In the genomic region with DNA sequence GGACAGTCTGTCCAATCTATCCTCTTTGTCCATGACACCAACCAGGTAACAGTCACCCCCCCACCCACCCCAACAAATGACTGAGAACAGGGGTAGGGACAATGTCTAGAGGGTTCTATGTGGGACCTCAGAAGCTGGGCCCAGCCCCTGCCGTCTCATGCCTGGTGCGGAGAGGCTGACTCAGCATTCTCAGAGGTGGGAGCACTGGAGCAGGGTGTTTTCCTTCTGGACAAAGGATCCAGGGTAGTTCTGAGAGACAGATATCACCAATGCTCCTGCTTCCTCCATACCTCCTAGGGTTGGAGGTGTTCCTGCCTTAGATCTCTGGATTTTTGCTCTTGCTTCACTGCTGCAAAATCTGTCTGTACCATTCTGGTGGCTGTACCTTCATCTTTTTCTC, we compare ENCODE assay signal across 31 cellular contexts.
"Had no signal": no experiment of that assay in that cellular context is flagged by ENCODE, and none has a peak within 500 bp of the region (broad histone marks: within the 10 kb centered on the region; RNA-seq: fewer than 3 reads in every experiment).

No MANE protein-coding gene starts in this region.

- H3K4me3 Mint-ChIP-seq: activated CD8-positive, alpha-beta T cell treated with anti-CD3 and anti-CD28 coated beads for 36 hours; activated naive CD4-positive, alpha-beta T cell treated with anti-CD3 and anti-CD28 coated beads, Interleukin-2, amount 50 U/mL, for 24 hours; natural killer cell treated with Interleukin-12 subunit alpha and Interleukin-12 subunit beta and Interleukin-15 and Interleukin-18, amount 100 ng/mL, for 72 hours; T-cell had no signal

- FAIRE-seq: endometrium, frontal cortex, islet of Langerhans, small intestine had no signal

- H3K27me3 Mint-ChIP-seq: activated CD8-positive, alpha-beta T cell treated with anti-CD3 and anti-CD28 coated beads for 36 hours; activated naive CD4-positive, alpha-beta T cell treated with anti-CD3 and anti-CD28 coated beads, Interleukin-2, amount 50 U/mL, for 24 hours; natural killer cell treated with Interleukin-12 subunit alpha and Interleukin-12 subunit beta and Interleukin-15 and Interleukin-18, amount 100 ng/mL, for 72 hours; T-cell had no signal

- H3K9me3 ChIP-seq: colonic mucosa, esophagus squamous epithelium, left ventricle myocardium inferior, mucosa of descending colon, neutrophil, prostate gland, sigmoid colon, suprapubic skin, tibial artery, upper lobe of right lung had no signal

- H3K36me3 ChIP-seq: colonic mucosa had no signal

- DNase-seq: activated CD4-positive, alpha-beta T cell treated with anti-CD3 and anti-CD28 coated beads for 48 hours; activated CD8-positive, alpha-beta T cell treated with anti-CD3 and anti-CD28 coated beads for 36 hours; activated effector memory CD4-positive, alpha-beta T cell treated with anti-CD3 and anti-CD28 coated beads, Interleukin-2, amount 50 U/mL, for 16 hours; activated T-cell treated with anti-CD3 and anti-CD28 coated beads, Interleukin-2, amount 50 U/mL, for 48 hours; anterior cingulate cortex; cerebellar nuclear complex; colonic mucosa; effector CD8-positive, alpha-beta T cell; esophagus squamous epithelium; left ventricle myocardium inferior; mucosa of descending colon; retina; sigmoid colon; small intestine; stimulated activated CD4-positive, alpha-beta T cell treated with anti-CD3 and anti-CD28 coated beads, Interleukin-1b, Interleukin-23, amount 100 ng/mL, for 48 hours; stimulated activated CD4-positive, alpha-beta T cell treated with anti-CD3 and anti-CD28 coated beads, Interleukin-4, amount 100 ng/mL, for 4 hours; stimulated activated CD8-positive, alpha-beta memory T cell treated with anti-CD3 and anti-CD28 coated beads, Interleukin-4, amount 100 ng/mL, for 48 hours; stimulated activated naive CD4-positive, alpha-beta T cell; T-cell; tibial artery; upper lobe of right lung had no signal

- ATAC-seq: activated CD8-positive, alpha-beta T cell treated with anti-CD3 and anti-CD28 coated beads for 36 hours; mucosa of descending colon; natural killer cell treated with Interleukin-12 subunit alpha and Interleukin-12 subunit beta and Interleukin-15 and Interleukin-18, amount 100 ng/mL, for 72 hours; T-cell; upper lobe of right lung had no signal

- H3K4me3 ChIP-seq: colonic mucosa, esophagus squamous epithelium, left ventricle myocardium inferior, lung, mucosa of descending colon, prostate gland, sigmoid colon, suprapubic skin, tibial artery, upper lobe of right lung had no signal

- H3K27me3 ChIP-seq: colonic mucosa, esophagus squamous epithelium, neutrophil, sigmoid colon, suprapubic skin, tibial artery, upper lobe of right lung had no signal

- H3K27ac ChIP-seq: colonic mucosa, epithelial cell of prostate, esophagus squamous epithelium, left ventricle myocardium inferior, neutrophil, prostate gland, sigmoid colon, suprapubic skin, tibial artery, upper lobe of right lung had no signal

- H3K27ac Mint-ChIP-seq: activated CD8-positive, alpha-beta T cell treated with anti-CD3 and anti-CD28 coated beads for 36 hours; activated naive CD4-positive, alpha-beta T cell treated with anti-CD3 and anti-CD28 coated beads, Interleukin-2, amount 50 U/mL, for 24 hours; natural killer cell treated with Interleukin-12 subunit alpha and Interleukin-12 subunit beta and Interleukin-15 and Interleukin-18, amount 100 ng/mL, for 72 hours had no signal

- H3K9me3 Mint-ChIP-seq: activated CD8-positive, alpha-beta T cell treated with anti-CD3 and anti-CD28 coated beads for 36 hours; activated naive CD4-positive, alpha-beta T cell treated with anti-CD3 and anti-CD28 coated beads, Interleukin-2, amount 50 U/mL, for 24 hours; natural killer cell treated with Interleukin-12 subunit alpha and Interleukin-12 subunit beta and Interleukin-15 and Interleukin-18, amount 100 ng/mL, for 72 hours; T-cell had no signal

- H3K4me1 ChIP-seq: colonic mucosa, esophagus squamous epithelium, prostate gland, sigmoid colon, suprapubic skin, tibial artery, upper lobe of right lung had no signal
